Comparison of ENCODE assay signal across 8 cellular contexts in genomic region chr5:179699640-179700298, GRCh38. TPM values are rescaled to one million over a fixed set of nuclear protein-coding genes. Genes with fewer than 3 reads are reported as not detected.
DNase-seq lines count a peak whose midpoint lies in the region; ATAC-seq and TF ChIP-seq lines count a peak whose summit lies in the region.

No MANE protein-coding gene starts in this region.

- peak; percentile 18 for DNase-seq in GM19238 (ENCODE audit: insufficient read length, low spot score)
- DNase-seq in PC-3 = peak; percentile 8
- DNase-seq in left kidney (ENCODE audit: low read depth, low spot score) = peak; percentile 66
- peak; percentile 11 for DNase-seq in stimulated activated CD8-positive, alpha-beta memory T cell treated with anti-CD3 and anti-CD28 coated beads, Interleukin-12 subunit alpha, Interleukin-12 subunit beta, amount 100 ng/mL, for 24 hours (ENCODE audit: extremely low read depth)
- no peak for DNase-seq in DMS153 treated with DMSO at 0.1 percent for 48 hours (lab: John Stamatoyannopoulos, UW; ENCODE audit: unreplicated experiment)

- no peak for ATAC-seq in PC-3
- ATAC-seq in HG03469 (IDR thresholded peaks at IDR 0.05; ENCODE audit: unreplicated experiment) = no peak

- peaks cover 7% of the 10 kb centered on the region; the same call in 1 of the 2 replicates for H3K4me1 ChIP-seq in PC-3 (ENCODE audit: insufficient read depth, low read length)

- peaks cover 69% of the 10 kb centered on the region for H3K79me2 ChIP-seq in PC-3 (ENCODE audit: low read length)

- peak overlapping the region; percentile 94 to 99 (median 98) for H3K27ac Mint-ChIP-seq in brain

- H3K9ac ChIP-seq in PC-3 (ENCODE audit: low read length) = peak overlapping the region; percentile 100

- peaks cover 61% of the 10 kb centered on the region for H3K4me1 Mint-ChIP-seq in brain

- intact Hi-C loops in PC-3 (cut with micrococcal nuclease) = loop anchor here (2.0 kb wide), 2 partner anchors 15 to 33 kb away; partner anchors contain the start of gene MAML1

- H3K27ac ChIP-seq in C4-2B = peak overlapping the region; percentile 99
- H3K27ac ChIP-seq in PC-3 (ENCODE audit: low read length) = peak overlapping the region; percentile 80

- no peaks in the 10 kb centered on the region for H3K9me3 ChIP-seq in PC-3 (ENCODE audit: low read length)

- H3K4me3 Mint-ChIP-seq in brain = peak overlapping the region; percentile 92 to 100 (median 99)

- H3K36me3 ChIP-seq in PC-3 (ENCODE audit: low read depth, low read length) = peaks cover 7% of the 10 kb centered on the region; the same call in 1 of the 2 replicates

- peaks cover 31% of the 10 kb centered on the region for H4K20me1 ChIP-seq in PC-3 (ENCODE audit: low read length)

- BruUV-seq in PC-3 (replicated peaks; lab: Mats Ljungman, UMichigan) = TSS peak; percentile 64

- no peaks in the 10 kb centered on the region for H3F3A ChIP-seq in PC-3 (ENCODE audit: low read length, unreplicated experiment)

- peaks cover 0 to 4% (median 0%) of the 10 kb centered on the region in 5 experiments for H3K9me3 Mint-ChIP-seq in brain

- peaks cover 10% of the 10 kb centered on the region for H3K27me3 Mint-ChIP-seq in brain

- TF ChIP-seq CTCF in C4-2B (conservative IDR thresholded peaks at IDR 0.05) (no peak), PC-3 (conservative IDR thresholded peaks at IDR 0.05; ENCODE audit: low read depth, low read length) (no peak), brain (conservative IDR thresholded peaks at IDR 0.05) (no peak)

- H3K27me3 ChIP-seq in PC-3 (ENCODE audit: low read length) = no peaks in the 10 kb centered on the region

- POLR2A ChIA-PET in PC-3 (lab: Charles Lee; ENCODE audit: unreplicated experiment) = no interaction called here

- H2AFZ ChIP-seq in PC-3 (ENCODE audit: low read length) = no peak overlapping the region

- peak overlapping the region; percentile 100 for H3K4me3 ChIP-seq in PC-3 (ENCODE audit: low read length)

- peak overlapping the region; percentile 91 for H3K4me2 ChIP-seq in PC-3 (ENCODE audit: low read length)

- H3K9me2 ChIP-seq in PC-3 (replicated peaks; ENCODE audit: low read length) = no peaks in the 10 kb centered on the region

- peaks cover 46% of the 10 kb centered on the region for H3K36me3 Mint-ChIP-seq in brain

- CTCF ChIA-PET in PC-3 (lab: Charles Lee) = no interaction called here

RNA-seq across cellular contexts. Expression of gene CANX, which starts 1.0 kb away (rescaled TPM):
- total RNA-seq in PC-3 (2014; rRNA removed) = 293 and 348 TPM in 2 replicates
- 281 TPM for polyA plus RNA-seq in brain (ENCODE audit: insufficient read depth, low read depth, low replicate concordance)

RNA-seq across cellular contexts. Expression of gene CBY3, which starts 18.9 kb away (rescaled TPM):
- 1.4 TPM in 1 of 2 replicates, not detected in the other for total RNA-seq in PC-3 (2014; rRNA removed)
- not detected for polyA plus RNA-seq in brain (ENCODE audit: insufficient read depth, low read depth, low replicate concordance)

RNA-seq across cellular contexts. Expression of gene MAML1, which starts 32.9 kb away (rescaled TPM):
- 10.6 and 17.9 TPM in 2 replicates for total RNA-seq in PC-3 (2014; rRNA removed)
- polyA plus RNA-seq in brain (ENCODE audit: insufficient read depth, low read depth, low replicate concordance) = 20.0 TPM
